In genomic region chr2:207847807-207848544, GRCh38 we compare ENCODE assay signal across 9 cellular contexts.
DNase-seq lines count a peak whose midpoint lies in the region; ATAC-seq lines count a peak whose summit lies in the region.
"Had no signal": no experiment of that assay in that cellular context is flagged by ENCODE, and none has a peak within 500 bp of the region (broad histone marks: within the 10 kb centered on the region; RNA-seq: fewer than 3 reads in every experiment).

No MANE protein-coding gene starts in this region.

- H3K27me3 ChIP-seq in mucosa of rectum (ENCODE audit: control insufficient read depth in 2 of 2, insufficient read depth in 2 of 2, low read length in 2 of 2), result no peaks in the 10 kb centered on the region

- ATAC-seq in central memory CD8-positive, alpha-beta T cell (replicated peaks; ENCODE audit: extremely low read depth, poor library complexity, severe bottlenecking), result peak; percentile 19
- ATAC-seq in HG03571 (IDR thresholded peaks at IDR 0.05; ENCODE audit: unreplicated experiment), result no peak

- H3K4me3 ChIP-seq in mucosa of rectum (ENCODE audit: low read length in 2 of 2), result no peak overlapping the region

- CTCF ChIA-PET in activated naive CD4-positive, alpha-beta T cell treated with anti-CD3 and anti-CD28 coated beads, Interleukin-2, amount 10 ng/mL, durations not matched to agents 7 days and 5 days (lab: Charles Lee), result no interaction called here

- no peaks in the 10 kb centered on the region for H3K9me3 ChIP-seq in mucosa of rectum (ENCODE audit: control insufficient read depth in 2 of 2, low read length in 2 of 2)

- no peaks in the 10 kb centered on the region for H3K36me3 ChIP-seq in mucosa of rectum (ENCODE audit: control insufficient read depth in 2 of 2, insufficient read depth in 2 of 2, low read length in 2 of 2)

- DNase-seq in DMS153 treated with DMSO at 0.1 percent for 48 hours (lab: John Stamatoyannopoulos, UW; ENCODE audit: unreplicated experiment), result peak; percentile 62
- peak; percentile 72 for DNase-seq in NCI-H1930 (lab: John Stamatoyannopoulos, UW)
- DNase-seq in central memory CD8-positive, alpha-beta T cell (ENCODE audit: low spot score in 2 of 2), result no peak
- no peak for DNase-seq in cerebellum (ENCODE audit: low spot score)
- DNase-seq in activated naive CD4-positive, alpha-beta T cell treated with anti-CD3 and anti-CD28 coated beads, Interleukin-2, amount 10 ng/mL, durations not matched to agents 7 days and 5 days, result no peak
- DNase-seq in hippocampal formation (lab: John Stamatoyannopoulos, UW), result no peak
- DNase-seq: activated gamma-delta T cell had no signal

- peaks cover 13 to 27% of the 10 kb centered on the region in 2 donors for H3K4me1 ChIP-seq in mucosa of rectum (ENCODE audit: control insufficient read depth in 2 of 2, insufficient read depth in 2 of 2, low read length in 2 of 2)

- H3K27ac Mint-ChIP-seq in central memory CD8-positive, alpha-beta T cell (ENCODE audit: low read depth), result no peak overlapping the region
- H3K27ac Mint-ChIP-seq in activated naive CD4-positive, alpha-beta T cell treated with anti-CD3 and anti-CD28 coated beads, Interleukin-2, amount 10 ng/mL, durations not matched to agents 7 days and 5 days, result no peak overlapping the region

- H3K27ac ChIP-seq in mucosa of rectum (ENCODE audit: low read depth in 2 of 2, low read length in 2 of 2), result peak overlapping the region; percentile 70 to 75

- H3K4me1 Mint-ChIP-seq in central memory CD8-positive, alpha-beta T cell, result no peaks in the 10 kb centered on the region
- peaks cover 5% of the 10 kb centered on the region for H3K4me1 Mint-ChIP-seq in activated naive CD4-positive, alpha-beta T cell treated with anti-CD3 and anti-CD28 coated beads, Interleukin-2, amount 10 ng/mL, durations not matched to agents 7 days and 5 days

- no peak overlapping the region for H3K4me3 Mint-ChIP-seq in central memory CD8-positive, alpha-beta T cell
- no peak overlapping the region for H3K4me3 Mint-ChIP-seq in activated naive CD4-positive, alpha-beta T cell treated with anti-CD3 and anti-CD28 coated beads, Interleukin-2, amount 10 ng/mL, durations not matched to agents 7 days and 5 days

- H3K9ac ChIP-seq in mucosa of rectum (ENCODE audit: low read depth in 1 of 2, low read length in 2 of 2), result peak overlapping the region in 1 of 2 donors; percentile 39

- no peaks in the 10 kb centered on the region for H3K27me3 Mint-ChIP-seq in central memory CD8-positive, alpha-beta T cell
- H3K27me3 Mint-ChIP-seq in activated naive CD4-positive, alpha-beta T cell treated with anti-CD3 and anti-CD28 coated beads, Interleukin-2, amount 10 ng/mL, durations not matched to agents 7 days and 5 days, result no peaks in the 10 kb centered on the region

- H3K36me3 Mint-ChIP-seq in central memory CD8-positive, alpha-beta T cell (ENCODE audit: insufficient read depth), result peaks cover 4% of the 10 kb centered on the region
- no peaks in the 10 kb centered on the region for H3K36me3 Mint-ChIP-seq in activated naive CD4-positive, alpha-beta T cell treated with anti-CD3 and anti-CD28 coated beads, Interleukin-2, amount 10 ng/mL, durations not matched to agents 7 days and 5 days

- no peaks in the 10 kb centered on the region for H3K9me3 Mint-ChIP-seq in central memory CD8-positive, alpha-beta T cell
- H3K9me3 Mint-ChIP-seq in activated naive CD4-positive, alpha-beta T cell treated with anti-CD3 and anti-CD28 coated beads, Interleukin-2, amount 10 ng/mL, durations not matched to agents 7 days and 5 days, result no peaks in the 10 kb centered on the region

Comparison
In these comparisons a context has a peak if more than half of its experiments do, and no peak if none do; other contexts are left out.
1. DNase-seq: peak in DMS153 treated with DMSO at 0.1 percent for 48 hours (single experiment) and NCI-H1930 (2 of 2); none in central memory CD8-positive, alpha-beta T cell (0 of 2), cerebellum (single experiment), activated naive CD4-positive, alpha-beta T cell treated with anti-CD3 and anti-CD28 coated beads, Interleukin-2, amount 10 ng/mL, durations not matched to agents 7 days and 5 days (single experiment) and hippocampal formation (0 of 2).